Comparison of ENCODE assay signal across 1 cellular context in the genomic region with DNA sequence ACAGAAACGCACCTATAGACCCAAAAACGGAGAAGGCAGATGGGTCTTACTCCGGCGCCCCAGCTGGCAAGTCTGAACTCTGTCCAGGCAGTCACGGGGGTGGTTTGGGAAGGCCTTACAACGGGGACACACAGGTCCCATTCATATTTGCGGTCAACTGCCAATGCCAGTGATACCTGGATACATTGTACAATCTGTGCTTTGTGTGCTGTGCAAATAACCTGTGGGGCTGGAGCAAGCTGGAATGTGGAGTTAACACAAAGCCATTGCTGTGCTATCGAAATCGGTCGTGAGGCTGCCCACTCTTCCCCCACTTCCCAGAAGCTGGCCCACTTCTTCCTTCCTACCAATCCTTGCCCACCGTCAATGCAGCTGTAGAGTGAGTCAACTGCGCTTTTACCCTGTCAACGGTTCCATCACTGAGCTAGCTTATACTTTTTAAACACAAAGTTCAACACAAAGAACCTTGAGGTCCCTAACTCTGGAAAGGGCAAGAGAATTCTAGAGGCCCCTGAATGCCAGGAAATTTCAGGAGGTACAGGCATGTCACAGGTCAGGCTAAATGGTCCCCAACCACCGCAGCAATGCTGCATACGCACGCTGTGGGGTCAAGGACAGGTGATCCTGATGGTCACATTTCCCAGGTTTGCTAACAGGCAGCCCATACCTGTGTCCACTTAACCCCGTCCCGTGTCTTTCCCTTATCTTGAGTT.
TF ChIP-seq lines count a peak whose summit lies in the region.

No MANE protein-coding gene starts in this region.

TF ChIP-seq in HepG2, 621 proteins besides CTCF, POLR2A, EP300 and RAD21 (continued from another document and continues in another):
- TF ChIP-seq, protein P1, sequence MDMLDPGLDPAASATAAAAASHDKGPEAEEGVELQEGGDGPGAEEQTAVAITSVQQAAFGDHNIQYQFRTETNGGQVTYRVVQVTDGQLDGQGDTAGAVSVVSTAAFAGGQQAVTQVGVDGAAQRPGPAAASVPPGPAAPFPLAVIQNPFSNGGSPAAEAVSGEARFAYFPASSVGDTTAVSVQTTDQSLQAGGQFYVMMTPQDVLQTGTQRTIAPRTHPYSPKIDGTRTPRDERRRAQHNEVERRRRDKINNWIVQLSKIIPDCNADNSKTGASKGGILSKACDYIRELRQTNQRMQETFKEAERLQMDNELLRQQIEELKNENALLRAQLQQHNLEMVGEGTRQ (IDR thresholded peaks at IDR 0.05; ENCODE audit: low read depth, low read length): no peak
- TF ChIP-seq, protein P1 (CRISPR knock-in tag; IDR thresholded peaks at IDR 0.05; ENCODE audit: borderline replicate concordance): peak; percentile 46
- peak; percentile 96 for TF ChIP-seq SSRP1 (CRISPR knock-in tag; IDR thresholded peaks at IDR 0.05)
- TF ChIP-seq, protein P2, sequence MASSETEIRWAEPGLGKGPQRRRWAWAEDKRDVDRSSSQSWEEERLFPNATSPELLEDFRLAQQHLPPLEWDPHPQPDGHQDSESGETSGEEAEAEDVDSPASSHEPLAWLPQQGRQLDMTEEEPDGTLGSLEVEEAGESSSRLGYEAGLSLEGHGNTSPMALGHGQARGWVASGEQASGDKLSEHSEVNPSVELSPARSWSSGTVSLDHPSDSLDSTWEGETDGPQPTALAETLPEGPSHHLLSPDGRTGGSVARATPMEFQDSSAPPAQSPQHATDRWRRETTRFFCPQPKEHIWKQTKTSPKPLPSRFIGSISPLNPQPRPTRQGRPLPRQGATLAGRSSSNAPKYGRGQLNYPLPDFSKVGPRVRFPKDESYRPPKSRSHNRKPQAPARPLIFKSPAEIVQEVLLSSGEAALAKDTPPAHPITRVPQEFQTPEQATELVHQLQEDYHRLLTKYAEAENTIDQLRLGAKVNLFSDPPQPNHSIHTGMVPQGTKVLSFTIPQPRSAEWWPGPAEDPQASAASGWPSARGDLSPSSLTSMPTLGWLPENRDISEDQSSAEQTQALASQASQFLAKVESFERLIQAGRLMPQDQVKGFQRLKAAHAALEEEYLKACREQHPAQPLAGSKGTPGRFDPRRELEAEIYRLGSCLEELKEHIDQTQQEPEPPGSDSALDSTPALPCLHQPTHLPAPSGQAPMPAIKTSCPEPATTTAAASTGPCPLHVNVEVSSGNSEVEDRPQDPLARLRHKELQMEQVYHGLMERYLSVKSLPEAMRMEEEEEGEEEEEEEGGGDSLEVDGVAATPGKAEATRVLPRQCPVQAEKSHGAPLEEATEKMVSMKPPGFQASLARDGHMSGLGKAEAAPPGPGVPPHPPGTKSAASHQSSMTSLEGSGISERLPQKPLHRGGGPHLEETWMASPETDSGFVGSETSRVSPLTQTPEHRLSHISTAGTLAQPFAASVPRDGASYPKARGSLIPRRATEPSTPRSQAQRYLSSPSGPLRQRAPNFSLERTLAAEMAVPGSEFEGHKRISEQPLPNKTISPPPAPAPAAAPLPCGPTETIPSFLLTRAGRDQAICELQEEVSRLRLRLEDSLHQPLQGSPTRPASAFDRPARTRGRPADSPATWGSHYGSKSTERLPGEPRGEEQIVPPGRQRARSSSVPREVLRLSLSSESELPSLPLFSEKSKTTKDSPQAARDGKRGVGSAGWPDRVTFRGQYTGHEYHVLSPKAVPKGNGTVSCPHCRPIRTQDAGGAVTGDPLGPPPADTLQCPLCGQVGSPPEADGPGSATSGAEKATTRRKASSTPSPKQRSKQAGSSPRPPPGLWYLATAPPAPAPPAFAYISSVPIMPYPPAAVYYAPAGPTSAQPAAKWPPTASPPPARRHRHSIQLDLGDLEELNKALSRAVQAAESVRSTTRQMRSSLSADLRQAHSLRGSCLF (CRISPR knock-in tag; IDR thresholded peaks at IDR 0.05; ENCODE audit: borderline replicate concordance): no peak
- TF ChIP-seq ZNF703 (CRISPR knock-in tag; IDR thresholded peaks at IDR 0.05; ENCODE audit: borderline replicate concordance): peak; percentile 87; the same call in 1 of the 2 replicates
- no peak for TF ChIP-seq ZC3H13 (CRISPR knock-in tag; IDR thresholded peaks at IDR 0.05)
- peak; percentile 36; the same call in 1 of the 2 replicates for TF ChIP-seq ZNF143 (CRISPR knock-in tag; IDR thresholded peaks at IDR 0.05)
- 0 out of 2 replicates have a peak, but pooled peaks have one; percentile 17 for TF ChIP-seq CREB1 (IDR thresholded peaks at IDR 0.05)
- TF ChIP-seq CREB1 (CRISPR knock-in tag; IDR thresholded peaks at IDR 0.05): peak; percentile 87
- TF ChIP-seq ZNF615 (CRISPR knock-in tag; IDR thresholded peaks at IDR 0.05; ENCODE audit: borderline replicate concordance): no peak
- no peak for TF ChIP-seq ZNF678 (CRISPR knock-in tag; IDR thresholded peaks at IDR 0.05)
- TF ChIP-seq, protein P3, sequence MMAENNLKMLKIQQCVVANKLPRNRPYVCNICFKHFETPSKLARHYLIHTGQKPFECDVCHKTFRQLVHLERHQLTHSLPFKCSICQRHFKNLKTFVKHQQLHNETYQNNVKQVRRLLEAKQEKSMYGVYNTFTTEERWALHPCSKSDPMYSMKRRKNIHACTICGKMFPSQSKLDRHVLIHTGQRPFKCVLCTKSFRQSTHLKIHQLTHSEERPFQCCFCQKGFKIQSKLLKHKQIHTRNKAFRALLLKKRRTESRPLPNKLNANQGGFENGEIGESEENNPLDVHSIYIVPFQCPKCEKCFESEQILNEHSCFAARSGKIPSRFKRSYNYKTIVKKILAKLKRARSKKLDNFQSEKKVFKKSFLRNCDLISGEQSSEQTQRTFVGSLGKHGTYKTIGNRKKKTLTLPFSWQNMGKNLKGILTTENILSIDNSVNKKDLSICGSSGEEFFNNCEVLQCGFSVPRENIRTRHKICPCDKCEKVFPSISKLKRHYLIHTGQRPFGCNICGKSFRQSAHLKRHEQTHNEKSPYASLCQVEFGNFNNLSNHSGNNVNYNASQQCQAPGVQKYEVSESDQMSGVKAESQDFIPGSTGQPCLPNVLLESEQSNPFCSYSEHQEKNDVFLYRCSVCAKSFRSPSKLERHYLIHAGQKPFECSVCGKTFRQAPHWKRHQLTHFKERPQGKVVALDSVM (CRISPR knock-in tag; IDR thresholded peaks at IDR 0.05): peak; percentile 65
- TF ChIP-seq ZNF430 (CRISPR knock-in tag; IDR thresholded peaks at IDR 0.05): peak; percentile 72; the same call in 1 of the 2 replicates
- no peak for TF ChIP-seq KLF13 (CRISPR knock-in tag; IDR thresholded peaks at IDR 0.05)
- no peak for TF ChIP-seq RBM22 (optimal IDR thresholded peaks at IDR 0.05; ENCODE audit: low read length)
- TF ChIP-seq, protein P4, sequence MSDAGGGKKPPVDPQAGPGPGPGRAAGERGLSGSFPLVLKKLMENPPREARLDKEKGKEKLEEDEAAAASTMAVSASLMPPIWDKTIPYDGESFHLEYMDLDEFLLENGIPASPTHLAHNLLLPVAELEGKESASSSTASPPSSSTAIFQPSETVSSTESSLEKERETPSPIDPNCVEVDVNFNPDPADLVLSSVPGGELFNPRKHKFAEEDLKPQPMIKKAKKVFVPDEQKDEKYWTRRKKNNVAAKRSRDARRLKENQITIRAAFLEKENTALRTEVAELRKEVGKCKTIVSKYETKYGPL (CRISPR knock-in tag; IDR thresholded peaks at IDR 0.05): peak; percentile 74; the same call in 1 of the 2 replicates
- peak; percentile 20; the same call in 1 of the 2 replicates for TF ChIP-seq ZNF431 (CRISPR knock-in tag; IDR thresholded peaks at IDR 0.05; ENCODE audit: borderline replicate concordance, low read depth)
- TF ChIP-seq ZNF567 (CRISPR knock-in tag; IDR thresholded peaks at IDR 0.05; ENCODE audit: borderline replicate concordance): no peak
- TF ChIP-seq YEATS2 (CRISPR knock-in tag; IDR thresholded peaks at IDR 0.05; ENCODE audit: borderline replicate concordance): no peak
- TF ChIP-seq ZNF569 (CRISPR knock-in tag; IDR thresholded peaks at IDR 0.05; ENCODE audit: borderline replicate concordance): no peak
- no peak; the same call in 1 of the 2 replicates for TF ChIP-seq ZNF235 (CRISPR knock-in tag; IDR thresholded peaks at IDR 0.05; ENCODE audit: borderline replicate concordance)
- TF ChIP-seq, protein P5, sequence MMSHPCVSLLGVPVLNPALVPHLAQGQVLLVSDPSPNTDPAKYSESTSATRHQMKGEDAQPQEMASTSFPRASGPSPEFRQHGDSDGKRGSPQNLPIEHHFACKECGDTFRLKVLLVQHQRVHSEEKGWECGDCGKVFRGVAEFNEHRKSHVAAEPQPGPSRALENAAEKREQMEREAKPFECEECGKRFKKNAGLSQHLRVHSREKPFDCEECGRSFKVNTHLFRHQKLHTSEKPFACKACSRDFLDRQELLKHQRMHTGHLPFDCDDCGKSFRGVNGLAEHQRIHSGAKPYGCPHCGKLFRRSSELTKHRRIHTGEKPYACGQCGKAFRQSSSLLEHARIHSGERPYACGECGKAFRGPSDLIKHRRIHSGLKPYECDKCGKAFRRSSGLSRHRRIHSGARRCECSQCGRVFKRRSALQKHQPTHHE (CRISPR knock-in tag; IDR thresholded peaks at IDR 0.05; ENCODE audit: borderline replicate concordance): peak; percentile 75; the same call in 1 of the 2 replicates
- TF ChIP-seq U2AF2 (IDR thresholded peaks at IDR 0.05; ENCODE audit: low read depth, low read length): no peak
- TF ChIP-seq ZNF879 (CRISPR knock-in tag; IDR thresholded peaks at IDR 0.05): no peak
- 0 out of 2 replicates have a peak, but pooled peaks have one; percentile 50 for TF ChIP-seq ATF7-NPFF (CRISPR knock-in tag; IDR thresholded peaks at IDR 0.05; ENCODE audit: low read depth)
- TF ChIP-seq MTA3 (CRISPR knock-in tag; IDR thresholded peaks at IDR 0.05): no peak
- TF ChIP-seq, protein P6, sequence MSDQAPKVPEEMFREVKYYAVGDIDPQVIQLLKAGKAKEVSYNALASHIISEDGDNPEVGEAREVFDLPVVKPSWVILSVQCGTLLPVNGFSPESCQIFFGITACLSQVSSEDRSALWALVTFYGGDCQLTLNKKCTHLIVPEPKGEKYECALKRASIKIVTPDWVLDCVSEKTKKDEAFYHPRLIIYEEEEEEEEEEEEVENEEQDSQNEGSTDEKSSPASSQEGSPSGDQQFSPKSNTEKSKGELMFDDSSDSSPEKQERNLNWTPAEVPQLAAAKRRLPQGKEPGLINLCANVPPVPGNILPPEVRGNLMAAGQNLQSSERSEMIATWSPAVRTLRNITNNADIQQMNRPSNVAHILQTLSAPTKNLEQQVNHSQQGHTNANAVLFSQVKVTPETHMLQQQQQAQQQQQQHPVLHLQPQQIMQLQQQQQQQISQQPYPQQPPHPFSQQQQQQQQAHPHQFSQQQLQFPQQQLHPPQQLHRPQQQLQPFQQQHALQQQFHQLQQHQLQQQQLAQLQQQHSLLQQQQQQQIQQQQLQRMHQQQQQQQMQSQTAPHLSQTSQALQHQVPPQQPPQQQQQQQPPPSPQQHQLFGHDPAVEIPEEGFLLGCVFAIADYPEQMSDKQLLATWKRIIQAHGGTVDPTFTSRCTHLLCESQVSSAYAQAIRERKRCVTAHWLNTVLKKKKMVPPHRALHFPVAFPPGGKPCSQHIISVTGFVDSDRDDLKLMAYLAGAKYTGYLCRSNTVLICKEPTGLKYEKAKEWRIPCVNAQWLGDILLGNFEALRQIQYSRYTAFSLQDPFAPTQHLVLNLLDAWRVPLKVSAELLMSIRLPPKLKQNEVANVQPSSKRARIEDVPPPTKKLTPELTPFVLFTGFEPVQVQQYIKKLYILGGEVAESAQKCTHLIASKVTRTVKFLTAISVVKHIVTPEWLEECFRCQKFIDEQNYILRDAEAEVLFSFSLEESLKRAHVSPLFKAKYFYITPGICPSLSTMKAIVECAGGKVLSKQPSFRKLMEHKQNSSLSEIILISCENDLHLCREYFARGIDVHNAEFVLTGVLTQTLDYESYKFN (CRISPR knock-in tag; conservative IDR thresholded peaks at IDR 0.05): peak; percentile 89
- TF ChIP-seq, protein P7, sequence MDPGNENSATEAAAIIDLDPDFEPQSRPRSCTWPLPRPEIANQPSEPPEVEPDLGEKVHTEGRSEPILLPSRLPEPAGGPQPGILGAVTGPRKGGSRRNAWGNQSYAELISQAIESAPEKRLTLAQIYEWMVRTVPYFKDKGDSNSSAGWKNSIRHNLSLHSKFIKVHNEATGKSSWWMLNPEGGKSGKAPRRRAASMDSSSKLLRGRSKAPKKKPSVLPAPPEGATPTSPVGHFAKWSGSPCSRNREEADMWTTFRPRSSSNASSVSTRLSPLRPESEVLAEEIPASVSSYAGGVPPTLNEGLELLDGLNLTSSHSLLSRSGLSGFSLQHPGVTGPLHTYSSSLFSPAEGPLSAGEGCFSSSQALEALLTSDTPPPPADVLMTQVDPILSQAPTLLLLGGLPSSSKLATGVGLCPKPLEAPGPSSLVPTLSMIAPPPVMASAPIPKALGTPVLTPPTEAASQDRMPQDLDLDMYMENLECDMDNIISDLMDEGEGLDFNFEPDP (CRISPR knock-in tag; conservative IDR thresholded peaks at IDR 0.05): no peak
- TF ChIP-seq THAP11 (CRISPR knock-in tag; IDR thresholded peaks at IDR 0.05): no peak
- TF ChIP-seq TGIF2 (CRISPR knock-in tag; IDR thresholded peaks at IDR 0.05): no peak; the same call in 1 of the 2 replicates
- no peak for TF ChIP-seq ZNF776 (CRISPR knock-in tag; IDR thresholded peaks at IDR 0.05)
- no peak; the same call in 1 of the 2 replicates for TF ChIP-seq EHMT2 (IDR thresholded peaks at IDR 0.05; ENCODE audit: borderline replicate concordance, low read depth, low read length)
- peak; percentile 80; the same call in 1 of the 2 replicates for TF ChIP-seq MEIS2 (CRISPR knock-in tag; IDR thresholded peaks at IDR 0.05)
- TF ChIP-seq TSC22D2 (CRISPR knock-in tag; IDR thresholded peaks at IDR 0.05; ENCODE audit: borderline replicate concordance): peak; percentile 12; the same call in 1 of the 2 replicates
- TF ChIP-seq, protein P8, sequence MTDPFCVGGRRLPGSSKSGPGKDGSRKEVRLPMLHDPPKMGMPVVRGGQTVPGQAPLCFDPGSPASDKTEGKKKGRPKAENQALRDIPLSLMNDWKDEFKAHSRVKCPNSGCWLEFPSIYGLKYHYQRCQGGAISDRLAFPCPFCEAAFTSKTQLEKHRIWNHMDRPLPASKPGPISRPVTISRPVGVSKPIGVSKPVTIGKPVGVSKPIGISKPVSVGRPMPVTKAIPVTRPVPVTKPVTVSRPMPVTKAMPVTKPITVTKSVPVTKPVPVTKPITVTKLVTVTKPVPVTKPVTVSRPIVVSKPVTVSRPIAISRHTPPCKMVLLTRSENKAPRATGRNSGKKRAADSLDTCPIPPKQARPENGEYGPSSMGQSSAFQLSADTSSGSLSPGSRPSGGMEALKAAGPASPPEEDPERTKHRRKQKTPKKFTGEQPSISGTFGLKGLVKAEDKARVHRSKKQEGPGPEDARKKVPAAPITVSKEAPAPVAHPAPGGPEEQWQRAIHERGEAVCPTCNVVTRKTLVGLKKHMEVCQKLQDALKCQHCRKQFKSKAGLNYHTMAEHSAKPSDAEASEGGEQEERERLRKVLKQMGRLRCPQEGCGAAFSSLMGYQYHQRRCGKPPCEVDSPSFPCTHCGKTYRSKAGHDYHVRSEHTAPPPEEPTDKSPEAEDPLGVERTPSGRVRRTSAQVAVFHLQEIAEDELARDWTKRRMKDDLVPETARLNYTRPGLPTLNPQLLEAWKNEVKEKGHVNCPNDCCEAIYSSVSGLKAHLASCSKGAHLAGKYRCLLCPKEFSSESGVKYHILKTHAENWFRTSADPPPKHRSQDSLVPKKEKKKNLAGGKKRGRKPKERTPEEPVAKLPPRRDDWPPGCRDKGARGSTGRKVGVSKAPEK (CRISPR knock-in tag; IDR thresholded peaks at IDR 0.05; ENCODE audit: borderline replicate concordance): 0 out of 2 replicates have a peak, but pooled peaks have one; percentile 15
- TF ChIP-seq ASH2L (IDR thresholded peaks at IDR 0.05; ENCODE audit: insufficient read length, low read depth, low read length): peak; percentile 97
- no peak for TF ChIP-seq ZNF33A (CRISPR knock-in tag; IDR thresholded peaks at IDR 0.05; ENCODE audit: borderline replicate concordance)
- no peak for TF ChIP-seq HNRNPLL (IDR thresholded peaks at IDR 0.05; ENCODE audit: low read depth, low read length, poor library complexity, severe bottlenecking)
- TF ChIP-seq SMYD3 (CRISPR knock-in tag; IDR thresholded peaks at IDR 0.05): no peak
